19 cellular contexts compared by ENCODE assay signal in genomic region chr2:10460366-10460796, GRCh38.
"Had no signal": no experiment of that assay in that cellular context is flagged by ENCODE, and none has a peak within 500 bp of the region (broad histone marks: within the 10 kb centered on the region; RNA-seq: fewer than 3 reads in every experiment).

No MANE protein-coding gene starts in this region.

- H3K9me3 ChIP-seq: esophagus muscularis mucosa, stomach, testis had no signal

- ATAC-seq: activated CD8-positive, alpha-beta memory T cell treated with anti-CD3 and anti-CD28 coated beads, Interleukin-2, amount 10 ng/mL, durations not matched to agents 7 days and 5 days had no signal

- H3K4me3 ChIP-seq: esophagus muscularis mucosa, stomach, testis had no signal

- H3K4me1 Mint-ChIP-seq: central memory CD8-positive, alpha-beta T cell had no signal

- H3K36me3 ChIP-seq: esophagus muscularis mucosa, stomach had no signal

- H3K27ac ChIP-seq: esophagus muscularis mucosa, stomach, testis had no signal

- H3K27ac Mint-ChIP-seq: activated CD8-positive, alpha-beta memory T cell treated with anti-CD3 and anti-CD28 coated beads, Interleukin-2, amount 10 ng/mL, durations not matched to agents 7 days and 5 days; activated naive CD8-positive, alpha-beta T cell; brain; nephron; T-helper 2 cell treated with Interferon-gamma antibody and Interleukin-4, amounts not matched to agents 5 μg/mL and 100 μg/mL, for 36 hours had no signal

- H3K27me3 ChIP-seq: esophagus muscularis mucosa, stomach, testis had no signal

- H3K36me3 Mint-ChIP-seq: activated CD8-positive, alpha-beta memory T cell treated with anti-CD3 and anti-CD28 coated beads, Interleukin-2, amount 10 ng/mL, durations not matched to agents 7 days and 5 days; activated naive CD8-positive, alpha-beta T cell; brain had no signal

- H3K4me1 ChIP-seq: testis had no signal

- H3K4me3 Mint-ChIP-seq: activated CD8-positive, alpha-beta memory T cell treated with anti-CD3 and anti-CD28 coated beads, Interleukin-2, amount 10 ng/mL, durations not matched to agents 7 days and 5 days; activated naive CD8-positive, alpha-beta T cell; brain; central memory CD8-positive, alpha-beta T cell; nephron; T-helper 2 cell treated with Interferon-gamma antibody and Interleukin-4, amounts not matched to agents 5 μg/mL and 100 μg/mL, for 36 hours had no signal

- H3K9me3 Mint-ChIP-seq: brain; central memory CD8-positive, alpha-beta T cell; nephron; T-helper 2 cell treated with Interferon-gamma antibody and Interleukin-4, amounts not matched to agents 5 μg/mL and 100 μg/mL, for 36 hours had no signal

- DNase-seq: activated CD8-positive, alpha-beta memory T cell treated with anti-CD3 and anti-CD28 coated beads, Interleukin-2, amount 10 ng/mL, durations not matched to agents 7 days and 5 days; activated gamma-delta T cell; activated T-cell treated with anti-CD3 and anti-CD28 coated beads, Interleukin-2, amount 50 U/mL, for 1 hour; amygdala; cortex of kidney; effector CD4-positive, alpha-beta T cell; hypothalamus; kidney glomerular epithelial cell; occipital lobe; stimulated activated CD4-positive, alpha-beta T cell treated with anti-CD3 and anti-CD28 coated beads, Interleukin-12 subunit alpha, Interleukin-12 subunit beta, amount 100 ng/mL, for 4 hours; stimulated activated CD4-positive, alpha-beta T cell treated with anti-CD3 and anti-CD28 coated beads, Interleukin-2, amount 100 ng/mL, for 24 hours; stomach; testis had no signal
